In the genomic region with DNA sequence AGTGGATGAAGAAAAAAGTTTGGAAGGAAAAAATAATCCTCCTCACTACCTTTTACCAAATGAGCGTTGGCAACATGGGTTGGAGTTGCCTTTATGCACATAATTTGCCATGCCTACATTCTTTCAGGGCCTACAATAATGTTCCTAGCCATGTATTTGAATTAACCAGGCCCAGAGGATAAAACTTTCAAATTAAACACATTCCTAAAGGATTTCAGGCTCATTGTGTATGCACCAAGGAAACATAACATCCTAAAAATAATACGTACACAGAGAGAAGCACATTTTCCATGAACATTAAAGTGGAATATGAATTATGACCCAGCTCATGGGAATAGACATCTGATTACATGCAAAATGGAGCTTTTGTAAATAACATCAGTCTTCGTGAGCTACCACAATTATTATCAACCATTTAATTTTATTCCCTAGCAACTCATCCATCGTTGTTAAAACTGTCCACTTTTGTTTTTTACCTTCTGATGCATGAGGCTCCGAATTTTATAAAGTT, we compare ENCODE assay signal across 15 cellular contexts.
"Had no signal": no experiment of that assay in that cellular context is flagged by ENCODE, and none has a peak within 500 bp of the region (broad histone marks: within the 10 kb centered on the region; RNA-seq: fewer than 3 reads in every experiment).

No MANE protein-coding gene starts in this region.

- H3K4me1 ChIP-seq: foreskin keratinocyte had no signal

- H3K4me3 ChIP-seq: SK-N-MC had no signal

- H3K4me3 Mint-ChIP-seq: activated CD8-positive, alpha-beta memory T cell treated with anti-CD3 and anti-CD28 coated beads, Interleukin-2, amount 10 ng/mL, durations not matched to agents 7 days and 5 days; activated naive CD8-positive, alpha-beta T cell; activated T-cell treated with anti-CD3 and anti-CD28 coated beads, Interleukin-2, amount 50 U/mL, for 24 hours; naive B cell; T-cell had no signal

- H3K27ac ChIP-seq: foreskin keratinocyte, SK-N-MC had no signal

- H3K36me3 Mint-ChIP-seq: activated CD8-positive, alpha-beta memory T cell treated with anti-CD3 and anti-CD28 coated beads, Interleukin-2, amount 10 ng/mL, durations not matched to agents 7 days and 5 days; activated naive CD8-positive, alpha-beta T cell; naive B cell; T-cell had no signal

- H3K27ac Mint-ChIP-seq: activated CD8-positive, alpha-beta memory T cell treated with anti-CD3 and anti-CD28 coated beads, Interleukin-2, amount 10 ng/mL, durations not matched to agents 7 days and 5 days; activated naive CD8-positive, alpha-beta T cell; activated T-cell treated with anti-CD3 and anti-CD28 coated beads, Interleukin-2, amount 50 U/mL, for 24 hours; naive B cell; T-cell had no signal

- H3K9me3 Mint-ChIP-seq: activated T-cell treated with anti-CD3 and anti-CD28 coated beads, Interleukin-2, amount 50 U/mL, for 24 hours; naive B cell; T-cell had no signal

- H3K4me1 Mint-ChIP-seq: activated CD8-positive, alpha-beta memory T cell treated with anti-CD3 and anti-CD28 coated beads, Interleukin-2, amount 10 ng/mL, durations not matched to agents 7 days and 5 days; naive B cell; T-cell had no signal

- H3K27me3 ChIP-seq: foreskin keratinocyte had no signal

- DNase-seq: activated CD4-positive, alpha-beta T cell treated with anti-CD3 and anti-CD28 coated beads for 1 hour; activated CD4-positive, alpha-beta T cell treated with anti-CD3 and anti-CD28 coated beads, Interleukin-2, amount 50 U/mL, for 48 hours; activated CD8-positive, alpha-beta memory T cell treated with anti-CD3 and anti-CD28 coated beads, Interleukin-2, amount 10 ng/mL, durations not matched to agents 7 days and 5 days; activated effector memory CD4-positive, alpha-beta T cell treated with anti-CD3 and anti-CD28 coated beads, Interleukin-2, amount 50 U/mL, for 16 hours; activated T-cell treated with anti-CD3 and anti-CD28 coated beads, Interleukin-2, amount 50 U/mL, for 24 hours; cerebellar nuclear complex; dermis blood vessel endothelial cell; islet precursor cell; naive B cell; T-cell; T1000; trophoblast cell had no signal

- H3K27me3 Mint-ChIP-seq: activated naive CD8-positive, alpha-beta T cell; activated T-cell treated with anti-CD3 and anti-CD28 coated beads, Interleukin-2, amount 50 U/mL, for 24 hours had no signal
